14 cellular contexts compared by ENCODE assay signal in the genomic region with DNA sequence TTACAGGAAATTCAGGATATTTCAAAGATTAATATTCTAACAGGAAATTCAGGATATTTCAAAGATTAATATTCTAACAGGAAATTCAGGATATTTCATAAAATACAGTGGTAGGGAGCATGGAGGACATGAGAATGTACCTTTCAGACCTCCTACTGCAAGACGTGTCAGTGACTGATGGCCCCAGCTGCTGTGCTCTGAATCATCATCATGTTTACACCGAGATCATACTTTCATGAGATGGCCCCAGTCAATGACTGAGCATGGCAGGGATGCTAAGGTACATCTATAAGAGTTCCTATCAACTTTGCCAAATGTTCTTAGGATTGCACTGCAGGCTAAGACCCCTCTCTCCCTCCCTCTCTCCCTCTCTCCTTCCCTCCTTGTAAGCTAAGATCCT.
DNase-seq lines count a peak whose midpoint lies in the region; ATAC-seq and TF ChIP-seq lines count a peak whose summit lies in the region.
"Had no signal": no experiment of that assay in that cellular context is flagged by ENCODE, and none has a peak within 500 bp of the region (broad histone marks: within the 10 kb centered on the region; RNA-seq: fewer than 3 reads in every experiment).

No MANE protein-coding gene starts in this region.

- H2AFZ ChIP-seq in mammary epithelial cell (ENCODE audit: low read depth, low read length): no peak overlapping the region
- H2AFZ ChIP-seq: GM23248 had no signal

- intact Hi-C loops in mammary epithelial cell (cut with micrococcal nuclease): no loop called here

- no peak overlapping the region for H3K4me3 ChIP-seq in mammary epithelial cell (replicated peaks in 1 of 3; ENCODE audit: insufficient read depth in 1 of 3, low read depth in 2 of 3, low read length in 3 of 3)
- H3K4me3 ChIP-seq: BLaER1 treated with 17β-estradiol and CSF1 and Interleukin-3, amounts not matched to agents 10 nM and 100 nM; GM23248 had no signal

- no peaks in the 10 kb centered on the region for H4K20me1 ChIP-seq in mammary epithelial cell (ENCODE audit: insufficient read depth, low read length)
- H4K20me1 ChIP-seq: BLaER1 treated with 17β-estradiol and CSF1 and Interleukin-3, amounts not matched to agents 10 nM and 100 nM had no signal

- no peak overlapping the region for H3K9ac ChIP-seq in mammary epithelial cell (ENCODE audit: insufficient read depth, low read length)
- H3K9ac ChIP-seq: BLaER1 treated with 17β-estradiol and CSF1 and Interleukin-3, amounts not matched to agents 10 nM and 100 nM; GM23248 had no signal

- H3K36me3 ChIP-seq in mammary epithelial cell (ENCODE audit: insufficient read depth, low read length): no peaks in the 10 kb centered on the region
- H3K36me3 ChIP-seq: BLaER1 treated with 17β-estradiol and CSF1 and Interleukin-3, amounts not matched to agents 10 nM and 100 nM had no signal

- WGBS in mammary epithelial cell (ENCODE audit: low coverage, missing lambda C conversion rate): 49% methylated on average over 2 of the region's 2 CpGs

- BruUV-seq in mammary epithelial cell (replicated peaks; lab: Mats Ljungman, UMichigan): no TSS peak

- CTCF ChIA-PET in mammary epithelial cell (lab: Charles Lee; ENCODE audit: low non-redundant PET): no interaction called here

- H3K27ac ChIP-seq in mammary epithelial cell (ENCODE audit: insufficient read depth, low read depth, low read length): no peak overlapping the region
- H3K27ac ChIP-seq: BLaER1 treated with 17β-estradiol and CSF1 and Interleukin-3, amounts not matched to agents 10 nM and 100 nM; GM23248 had no signal

- no peaks in the 10 kb centered on the region for H3K27me3 ChIP-seq in mammary epithelial cell (ENCODE audit: insufficient read depth, low read length)
- H3K27me3 ChIP-seq: BLaER1 treated with 17β-estradiol and CSF1 and Interleukin-3, amounts not matched to agents 10 nM and 100 nM had no signal

- no peak overlapping the region for H3K4me2 ChIP-seq in mammary epithelial cell (ENCODE audit: insufficient read depth, low read depth, low read length)
- H3K4me2 ChIP-seq: BLaER1 treated with 17β-estradiol and CSF1 and Interleukin-3, amounts not matched to agents 10 nM and 100 nM had no signal

- in situ Hi-C loops in mammary epithelial cell (cut with MboI; ENCODE audit: low sequenced_read_pairs in 2 of 2): no loop called here

- H3K9me3 ChIP-seq in mammary epithelial cell (replicated peaks; ENCODE audit: insufficient read depth, low read length): no peaks in the 10 kb centered on the region

- TF ChIP-seq CTCF in mammary epithelial cell (conservative IDR thresholded peaks at IDR 0.05 in 1 of 2, IDR thresholded peaks at IDR 0.05 in 1 of 2; ENCODE audit: extremely low read depth in 1 of 2, insufficient read depth in 1 of 2, low read depth in 1 of 2, low read length in 2 of 2): no peak

- DNase-seq in DMS53 treated with DMSO at 0.1 percent for 48 hours (lab: John Stamatoyannopoulos, UW; ENCODE audit: unreplicated experiment) (peak; percentile 36), M059J (ENCODE audit: low read depth) (peak; percentile 1), amniotic epithelial cell (ENCODE audit: low read depth) (peak; percentile 7), myocyte (ENCODE audit: low read depth) (peak; percentile 28), mammary epithelial cell (no peak)
- DNase-seq: ACHN; CD4-positive, CD25-positive, alpha-beta regulatory T cell; DMS79 had no signal

- H3K79me2 ChIP-seq in mammary epithelial cell (ENCODE audit: insufficient read depth, low read length): no peaks in the 10 kb centered on the region

- no peak for ATAC-seq in GM19452 (IDR thresholded peaks at IDR 0.05; ENCODE audit: unreplicated experiment)
- no peak for ATAC-seq in GM21825 (IDR thresholded peaks at IDR 0.05; ENCODE audit: unreplicated experiment)
- no peak for ATAC-seq in GM18858 (IDR thresholded peaks at IDR 0.05; ENCODE audit: unreplicated experiment)
- ATAC-seq: HCT116 had no signal

- no peaks in the 10 kb centered on the region for H3K4me1 ChIP-seq in mammary epithelial cell (ENCODE audit: insufficient read depth, low read length)
- H3K4me1 ChIP-seq: BLaER1 treated with 17β-estradiol and CSF1 and Interleukin-3, amounts not matched to agents 10 nM and 100 nM had no signal

- dilution Hi-C loops in mammary epithelial cell (cut with HindIII; ENCODE audit: low sequenced_read_pairs): no loop called here
